In genomic region chr3:29176501-29176900, GRCh38 we compare ENCODE assay signal across 2 cellular contexts.
TF ChIP-seq lines count a peak whose summit lies in the region.

No MANE protein-coding gene starts in this region.

TF ChIP-seq in IMR-90, 13 proteins besides CTCF, POLR2A, EP300 and RAD21:
- no peak for TF ChIP-seq CEBPB (IDR thresholded peaks at IDR 0.05; ENCODE audit: low read depth, low read length)
- TF ChIP-seq MAFK (IDR thresholded peaks at IDR 0.05; ENCODE audit: low read depth, low read length): no peak
- no peak for TF ChIP-seq MAZ (IDR thresholded peaks at IDR 0.05; ENCODE audit: borderline replicate concordance, low read depth, low read length)
- no peak for TF ChIP-seq SMC3 (IDR thresholded peaks at IDR 0.05; ENCODE audit: low read depth, low read length)
- TF ChIP-seq RFX5 (IDR thresholded peaks at IDR 0.05; ENCODE audit: low read depth, low read length): no peak
- TF ChIP-seq MXI1 (IDR thresholded peaks at IDR 0.05; ENCODE audit: borderline replicate concordance, low read depth, low read length): no peak
- TF ChIP-seq NFE2L2 (IDR thresholded peaks at IDR 0.05; ENCODE audit: low read depth, low read length): no peak
- TF ChIP-seq BHLHE40 (IDR thresholded peaks at IDR 0.05; ENCODE audit: low read depth, low read length): no peak
- TF ChIP-seq RCOR1 (IDR thresholded peaks at IDR 0.05; ENCODE audit: insufficient replicate concordance, low read length): no peak
- no peak for TF ChIP-seq ELK1 (IDR thresholded peaks at IDR 0.05; ENCODE audit: borderline replicate concordance, low read depth, low read length)
- TF ChIP-seq, protein P1, sequence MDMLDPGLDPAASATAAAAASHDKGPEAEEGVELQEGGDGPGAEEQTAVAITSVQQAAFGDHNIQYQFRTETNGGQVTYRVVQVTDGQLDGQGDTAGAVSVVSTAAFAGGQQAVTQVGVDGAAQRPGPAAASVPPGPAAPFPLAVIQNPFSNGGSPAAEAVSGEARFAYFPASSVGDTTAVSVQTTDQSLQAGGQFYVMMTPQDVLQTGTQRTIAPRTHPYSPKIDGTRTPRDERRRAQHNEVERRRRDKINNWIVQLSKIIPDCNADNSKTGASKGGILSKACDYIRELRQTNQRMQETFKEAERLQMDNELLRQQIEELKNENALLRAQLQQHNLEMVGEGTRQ (IDR thresholded peaks at IDR 0.05; ENCODE audit: low read depth, low read length): no peak
- no peak for TF ChIP-seq FOS (IDR thresholded peaks at IDR 0.05; ENCODE audit: low read depth, low read length)
- no peak for TF ChIP-seq CHD1 (IDR thresholded peaks at IDR 0.05; ENCODE audit: low read depth, low read length)

TF ChIP-seq in H1, 55 proteins besides CTCF, POLR2A, EP300 and RAD21:
- no peak for TF ChIP-seq CBX5 (IDR thresholded peaks at IDR 0.05; ENCODE audit: low read depth, low read length)
- TF ChIP-seq SIN3A (conservative IDR thresholded peaks at IDR 0.05 in 1 of 2, IDR thresholded peaks at IDR 0.05 in 1 of 2; ENCODE audit: low read depth in 1 of 2, low read length in 2 of 2): no peak
- no peak for TF ChIP-seq SP4 (IDR thresholded peaks at IDR 0.05; ENCODE audit: low read length)
- no peak for TF ChIP-seq RFX5 (IDR thresholded peaks at IDR 0.05; ENCODE audit: borderline replicate concordance, low read depth, low read length)
- no peak for TF ChIP-seq HDAC2 (IDR thresholded peaks at IDR 0.05; ENCODE audit: borderline replicate concordance in 1 of 2, low read depth in 2 of 2, low read length in 2 of 2)
- no peak for TF ChIP-seq SP2 (IDR thresholded peaks at IDR 0.05; ENCODE audit: low read length)
- TF ChIP-seq TAF1 (IDR thresholded peaks at IDR 0.05; ENCODE audit: low read depth, low read length): no peak
- no peak for TF ChIP-seq CBX8 (IDR thresholded peaks at IDR 0.05; ENCODE audit: borderline replicate concordance, low read depth, low read length)
- no peak for TF ChIP-seq EGR1 (IDR thresholded peaks at IDR 0.05; ENCODE audit: borderline replicate concordance, low read depth, low read length)
- no peak for TF ChIP-seq GABPA (IDR thresholded peaks at IDR 0.05; ENCODE audit: borderline replicate concordance, insufficient read depth, low read length)
- no peak for TF ChIP-seq JUN (IDR thresholded peaks at IDR 0.05; ENCODE audit: low read depth, low read length)
- no peak for TF ChIP-seq TCF12 (IDR thresholded peaks at IDR 0.05; ENCODE audit: low read depth, low read length)
- TF ChIP-seq BCL11A (IDR thresholded peaks at IDR 0.05; ENCODE audit: low read depth in 2 of 2, low read length in 2 of 2): no peak
- TF ChIP-seq, protein P2, sequence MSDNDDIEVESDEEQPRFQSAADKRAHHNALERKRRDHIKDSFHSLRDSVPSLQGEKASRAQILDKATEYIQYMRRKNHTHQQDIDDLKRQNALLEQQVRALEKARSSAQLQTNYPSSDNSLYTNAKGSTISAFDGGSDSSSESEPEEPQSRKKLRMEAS (IDR thresholded peaks at IDR 0.05): no peak
- TF ChIP-seq YY1 (IDR thresholded peaks at IDR 0.05; ENCODE audit: low read depth, low read length): no peak
